ENCODE assay signal across 8 cellular contexts in genomic region chr1:179877586-179878265, GRCh38. TPM values are rescaled to one million over a fixed set of nuclear protein-coding genes. Genes with fewer than 3 reads are reported as not detected.
DNase-seq lines count a peak whose midpoint lies in the region; ATAC-seq and TF ChIP-seq lines count a peak whose summit lies in the region.

Gene TOR1AIP2 (minus strand): TSS chr1:179877803. CDS start chr1:179852665, 25,138 bp downstream.

- H3K36me3 ChIP-seq in Panc1 (ENCODE audit: control insufficient read depth, insufficient read depth, low read length) (peaks cover 17% of the 10 kb centered on the region), muscle layer of duodenum (ENCODE audit: control insufficient read depth in 1 of 2, insufficient read depth in 2 of 2, low read length in 2 of 2) (peaks cover 7 to 13% of the 10 kb centered on the region in 2 donors)

- H3K4me1 Mint-ChIP-seq in IgD-negative memory B cell = peaks cover 28 to 40% (median 32%) of the 10 kb centered on the region in 3 donors
- H3K4me1 Mint-ChIP-seq in activated T-cell treated with anti-CD3 and anti-CD28 coated beads, Interleukin-2, amount 50 U/mL, for 4 hours (ENCODE audit: low read depth) = peaks cover 54% of the 10 kb centered on the region

- in situ Hi-C loops in Panc1 (cut with HindIII; ENCODE audit: low pct_unique_long_range_greater_than_20kb, low sequenced_read_pairs) = no loop called here

- H3K9me3 ChIP-seq in Panc1 (ENCODE audit: control insufficient read depth, insufficient read depth, low read depth, low read length) (no peaks in the 10 kb centered on the region), muscle layer of duodenum (ENCODE audit: control insufficient read depth in 1 of 2, low read length in 2 of 2) (no peaks in the 10 kb centered on the region)

- H3K4me3 Mint-ChIP-seq in IgD-negative memory B cell = peak within 1 kb of the TSS; percentile 88 to 100 (median 92)
- peak within 1 kb of the TSS; percentile 94 for H3K4me3 Mint-ChIP-seq in activated T-cell treated with anti-CD3 and anti-CD28 coated beads, Interleukin-2, amount 50 U/mL, for 4 hours

- peak; percentile 87 for DNase-seq in DMS153 (lab: John Stamatoyannopoulos, UW)
- peak; percentile 79 for DNase-seq in Panc1 (ENCODE audit: low read depth, low spot score)
- peak; percentile 82 for DNase-seq in activated T-cell treated with anti-CD3 and anti-CD28 coated beads, Interleukin-2, amount 50 U/mL, for 4 hours
- peak; percentile 76 to 85 for DNase-seq in stimulated activated CD8-positive, alpha-beta memory T cell treated with anti-CD3 and anti-CD28 coated beads, Interleukin-7, amount 100 ng/mL, for 48 hours (ENCODE audit: extremely low read depth in 1 of 2, low read depth in 1 of 2)

- peak within 1 kb of the TSS; percentile 57 to 81 (median 78) for H3K27ac Mint-ChIP-seq in IgD-negative memory B cell

- POLR2A ChIA-PET in Panc1 (lab: Charles Lee) = interaction anchor here (0.6 to 0.7 kb wide), 2 partner anchors 117 to 268 kb away, joined by 5 to 9 read pairs; no protein-coding TSS in a partner anchor

- no peak for TF ChIP-seq CTCF in Panc1 (IDR thresholded peaks at IDR 0.05)

- H3K4me3 ChIP-seq in Panc1 (ENCODE audit: low read depth in 2 of 2, low read length in 2 of 2) (peak within 1 kb of the TSS; percentile 79 to 87), muscle layer of duodenum (ENCODE audit: low read depth in 1 of 2, low read length in 2 of 2) (peak within 1 kb of the TSS; percentile 87 to 88)

- H3K4me1 ChIP-seq in Panc1 (ENCODE audit: control insufficient read depth, insufficient read depth, low read length) (peaks cover 17% of the 10 kb centered on the region; the same call in 1 of the 2 replicates), muscle layer of duodenum (ENCODE audit: control insufficient read depth in 1 of 2, insufficient read depth in 2 of 2, low read length in 2 of 2) (peaks cover 19 to 40% of the 10 kb centered on the region in 2 donors)

- H3K27ac ChIP-seq in Panc1 (ENCODE audit: low read length) = peak within 1 kb of the TSS; percentile 87
- peak within 1 kb of the TSS; percentile 88 for H3K27ac ChIP-seq in muscle layer of duodenum (ENCODE audit: low read length)

- CTCF ChIA-PET in Panc1 (lab: Charles Lee) = no interaction called here

- BruUV-seq in Panc1 (replicated peaks; lab: Mats Ljungman, UMichigan) = no TSS peak

- ATAC-seq in GM21529 (IDR thresholded peaks at IDR 0.05; ENCODE audit: unreplicated experiment) = peak; percentile 70
- peak; percentile 83 for ATAC-seq in Panc1
- peak; percentile 66 to 73 for ATAC-seq in activated T-cell treated with anti-CD3 and anti-CD28 coated beads, Interleukin-2, amount 50 U/mL, for 4 hours
- peak; percentile 80 for ATAC-seq in esophagus mucosa

- H3K27me3 ChIP-seq in Panc1 (ENCODE audit: control insufficient read depth, insufficient read depth, low read length) = no peaks in the 10 kb centered on the region
- H3K27me3 ChIP-seq in muscle layer of duodenum (ENCODE audit: low read depth, low read length) = no peaks in the 10 kb centered on the region

- H3K27me3 Mint-ChIP-seq in IgD-negative memory B cell = no peaks in the 10 kb centered on the region
- no peaks in the 10 kb centered on the region for H3K27me3 Mint-ChIP-seq in activated T-cell treated with anti-CD3 and anti-CD28 coated beads, Interleukin-2, amount 50 U/mL, for 4 hours (ENCODE audit: low read depth)

- H3K36me3 Mint-ChIP-seq in IgD-negative memory B cell = no peaks in the 10 kb centered on the region
- H3K36me3 Mint-ChIP-seq in activated T-cell treated with anti-CD3 and anti-CD28 coated beads, Interleukin-2, amount 50 U/mL, for 4 hours (ENCODE audit: insufficient read depth) = peaks cover 14% of the 10 kb centered on the region

- intact Hi-C loops in Panc1 (cut with micrococcal nuclease; ENCODE audit: unreplicated experiment) = no loop called here

- H3K9me3 Mint-ChIP-seq in IgD-negative memory B cell = no peaks in the 10 kb centered on the region
- H3K9me3 Mint-ChIP-seq in activated T-cell treated with anti-CD3 and anti-CD28 coated beads, Interleukin-2, amount 50 U/mL, for 4 hours = no peaks in the 10 kb centered on the region

RNA-seq across cellular contexts. Expression of gene TOR1AIP2, which starts in this region (rescaled TPM):
- 10.8 TPM for polyA plus RNA-seq in IgD-negative memory B cell
- 94.9 TPM for total RNA-seq in Panc1 (2021; ENCODE audit: unreplicated experiment)
- polyA plus RNA-seq in Panc1 (2012; ENCODE audit: insufficient read length) = 12.6 TPM
- total RNA-seq in activated T-cell treated with anti-CD3 and anti-CD28 coated beads, Interleukin-2, amount 50 U/mL, for 4 hours = 10 to 100 TPM; 61.7 to 64.1 (median 62.9) TPM
- 42.7 TPM for total RNA-seq in esophagus mucosa

Comparison
In these comparisons a context has a peak if more than half of its experiments do, and no peak if none do; other contexts are left out.
1. Peak in every context shown above with its lines: DNase-seq, ATAC-seq, H3K4me3 ChIP-seq and H3K27ac ChIP-seq.